Comparison of ENCODE assay signal across 8 cellular contexts in the genomic region with DNA sequence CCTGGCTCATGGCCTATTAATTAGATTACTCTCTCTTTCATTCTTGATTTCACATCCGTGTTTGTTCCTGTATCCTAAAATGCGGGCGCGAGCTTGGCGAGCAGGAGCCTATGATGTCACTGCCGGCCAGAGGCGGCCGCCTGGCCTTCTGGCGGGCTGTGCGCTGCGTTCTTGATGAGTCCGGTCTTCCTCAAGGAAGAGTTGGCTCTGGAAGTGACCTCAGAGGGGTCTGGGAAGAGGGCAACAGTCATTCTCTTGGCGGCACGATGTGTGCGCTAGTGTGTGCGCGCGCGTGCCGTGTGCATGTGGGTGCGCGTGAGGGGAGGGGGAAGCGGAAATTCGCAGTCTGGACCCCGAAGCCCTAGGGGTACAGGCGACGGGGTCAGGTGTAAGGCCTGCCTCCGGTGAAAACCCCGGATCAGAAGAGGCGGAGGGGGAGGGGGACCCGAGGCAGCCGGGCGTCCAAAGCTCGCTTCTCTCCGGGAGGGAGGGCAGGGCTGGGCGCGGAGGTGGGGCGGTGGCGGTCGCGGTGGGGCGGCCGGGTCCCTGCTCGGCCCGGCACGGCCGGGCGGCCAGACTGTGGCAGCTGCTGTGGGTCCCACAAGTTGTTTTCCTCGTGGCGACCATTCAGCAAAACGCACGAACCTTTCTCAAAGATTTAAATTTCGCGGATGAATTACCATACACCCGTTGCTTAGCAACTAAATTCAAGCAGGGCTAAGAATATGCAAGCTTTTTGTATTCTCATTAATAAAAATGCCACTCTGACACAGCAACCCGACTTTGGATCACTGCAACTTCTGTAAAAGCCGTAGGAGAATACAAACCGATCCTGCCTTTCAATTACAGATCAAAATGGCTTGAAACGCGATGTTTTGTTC. TPM values are rescaled to one million over a fixed set of nuclear protein-coding genes. Genes with fewer than 3 reads are reported as not detected.
A peak's percentile ranks its signal among the peaks of the same experiment; 100 is the strongest.
DNase-seq lines count a peak whose midpoint lies in the region; ATAC-seq and TF ChIP-seq lines count a peak whose summit lies in the region.

No MANE protein-coding gene starts in this region.

- CTCF ChIA-PET in A673 (lab: Charles Lee), result no interaction called here

- peak overlapping the region; percentile 91 to 98 (median 97) for H3K4me3 Mint-ChIP-seq in brain

- no peaks in the 10 kb centered on the region for H3K9me3 ChIP-seq in A673 (ENCODE audit: low read depth, low read length, poor library complexity, severe bottlenecking)
- no peaks in the 10 kb centered on the region for H3K9me3 ChIP-seq in GM23248 (ENCODE audit: low read depth)
- H3K9me3 ChIP-seq in mesodermal cell (ENCODE audit: control insufficient read depth, low read length), result no peaks in the 10 kb centered on the region

- H3K27ac Mint-ChIP-seq in brain, result peak overlapping the region; percentile 97 to 100 (median 98)

- peaks cover 0 to 35% (median 0%) of the 10 kb centered on the region in 5 experiments for H3K9me3 Mint-ChIP-seq in brain

- H3K4me3 ChIP-seq in A673 (ENCODE audit: low read depth, low read length, poor library complexity, severe bottlenecking) (peak overlapping the region; percentile 31), GM23248 (no peak overlapping the region), mesodermal cell (ENCODE audit: extremely low read depth, insufficient read depth, low read length, poor library complexity, severe bottlenecking) (peak overlapping the region; percentile 34)

- no peak overlapping the region for H3K27ac ChIP-seq in A673 (ENCODE audit: low read depth, low read length, poor library complexity, severe bottlenecking)
- H3K27ac ChIP-seq in GM23248, result no peak overlapping the region
- H3K27ac ChIP-seq in mesodermal cell (ENCODE audit: low read depth, low read length, severe bottlenecking), result no peak overlapping the region

- no peak overlapping the region for H3K4me2 ChIP-seq in GM23248 (ENCODE audit: unreplicated experiment)

- no peak for ATAC-seq in GM19452 (IDR thresholded peaks at IDR 0.05; ENCODE audit: unreplicated experiment)

- H3K27me3 ChIP-seq in A673 (replicated peaks; ENCODE audit: insufficient read depth, low read depth, low read length, poor library complexity), result peaks cover 91% of the 10 kb centered on the region
- H3K27me3 ChIP-seq in GM23248 (replicated peaks; ENCODE audit: insufficient read depth), result peaks cover 21% of the 10 kb centered on the region

- in situ Hi-C loops in GM23248 (cut with MboI), result loop anchor here (25.0 kb wide), 1 partner anchor 1700 kb away; no protein-coding TSS in a partner anchor

- DNase-seq in A673 (ENCODE audit: low spot score) (no peak), GM23248 (peak; percentile 27), NCI-H226 (no peak), dedifferentiated amniotic fluid mesenchymal stem cell (ENCODE audit: extremely low spot score) (no peak)
- no peak for DNase-seq in activated CD8-positive, alpha-beta memory T cell treated with anti-CD3 and anti-CD28 coated beads, Interleukin-2, amount 50 U/mL, for 48 hours

- H3K9me2 ChIP-seq in GM23248 (ENCODE audit: insufficient read depth), result no peaks in the 10 kb centered on the region

- peaks cover 59% of the 10 kb centered on the region for H3K4me1 Mint-ChIP-seq in brain

- BruUV-seq in A673 (replicated peaks; lab: Mats Ljungman, UMichigan), result no TSS peak

- POLR2A ChIA-PET in A673 (lab: Charles Lee; ENCODE audit: low non-redundant PET), result no interaction called here

- H3K27me3 Mint-ChIP-seq in brain, result peaks cover 69% of the 10 kb centered on the region

- H3K9ac ChIP-seq in GM23248, result no peak overlapping the region

- no peaks in the 10 kb centered on the region for H3K79me2 ChIP-seq in GM23248 (ENCODE audit: insufficient read depth)

- no peak for TF ChIP-seq CTCF in A673 (conservative IDR thresholded peaks at IDR 0.05; ENCODE audit: low read depth, low read length)
- no peak for TF ChIP-seq CTCF in brain (conservative IDR thresholded peaks at IDR 0.05)

- intact Hi-C loops in A673 (cut with micrococcal nuclease; ENCODE audit: unreplicated experiment), result no loop called here

- peaks cover 26% of the 10 kb centered on the region for H3K36me3 Mint-ChIP-seq in brain

- H3K4me1 ChIP-seq in A673 (ENCODE audit: insufficient read depth, low read length, poor library complexity, severe bottlenecking) (peaks cover 9% of the 10 kb centered on the region), GM23248 (ENCODE audit: insufficient read depth) (no peaks in the 10 kb centered on the region), mesodermal cell (ENCODE audit: control insufficient read depth, insufficient read depth, low read length, poor library complexity, severe bottlenecking) (peaks cover 13% of the 10 kb centered on the region)

- no peak overlapping the region for H2AFZ ChIP-seq in GM23248

- H4K20me1 ChIP-seq in GM23248 (ENCODE audit: insufficient read depth), result no peaks in the 10 kb centered on the region

- H3F3A ChIP-seq in GM23248 (ENCODE audit: insufficient read depth), result no peaks in the 10 kb centered on the region

- 26 to 27% methylated on average over 50 to 52 of the region's 60 CpGs for WGBS in GM23248 (ENCODE audit: low coverage in 1 of 2, low lambda C conversion rate in 2 of 2, missing lambda C conversion rate in 2 of 2), 2 experiments
- whole genome bisulfite sequencing in mesodermal cell (ENCODE audit: insufficient coverage in 2 of 2), 2 experiments, result 0 to 1% methylated on average over 44 to 48 of the region's 60 CpGs

- H3K36me3 ChIP-seq in A673 (ENCODE audit: insufficient read depth, low read length, poor library complexity, severe bottlenecking) (no peaks in the 10 kb centered on the region), GM23248 (ENCODE audit: low read depth) (no peaks in the 10 kb centered on the region), mesodermal cell (ENCODE audit: control insufficient read depth, insufficient read depth, low read length) (no peaks in the 10 kb centered on the region)

RNA-seq across cellular contexts. Expression of a gene that starts 8.4 kb away (rescaled TPM):
- 0.13 TPM in 1 of 2 replicates, not detected in the other for total RNA-seq in A673 (2021)
- not detected in 2 replicates for total RNA-seq in GM23248 (2014; rRNA removed; shearing (Covaris generic))
- not detected in 2 replicates for polyA plus RNA-seq in GM23248 (2016; fragmentation: Nextera tagmentation; extraction: Ambion mirVana)
- 23.8 TPM for polyA plus RNA-seq in brain (ENCODE audit: insufficient read depth, low read depth, low replicate concordance)
- polyA plus RNA-seq in mesodermal cell (2013, experiment 1 of 2), result 3.4 TPM
- 2.5 TPM for polyA plus RNA-seq in mesodermal cell (2013, experiment 2 of 2)
